29 cellular contexts compared by ENCODE assay signal in genomic region chr6:169023161-169023874, GRCh38.
"Had no signal": no experiment of that assay in that cellular context is flagged by ENCODE, and none has a peak within 500 bp of the region (broad histone marks: within the 10 kb centered on the region; RNA-seq: fewer than 3 reads in every experiment).

No MANE protein-coding gene starts in this region.

- H3K4me2 ChIP-seq: smooth muscle cell had no signal

- DNase-seq: colonic mucosa; effector memory CD4-positive, alpha-beta T cell; erythroblast; foreskin melanocyte; glutamatergic neuron; heart right ventricle; hippocampal formation; left cardiac atrium; left lung; mesenchymal stem cell; midbrain; naive thymus-derived CD4-positive, alpha-beta T cell; nephron progenitor cell; nucleus accumbens; pancreas; stimulated activated CD4-positive, alpha-beta T cell treated with anti-CD3 and anti-CD28 coated beads, Interleukin-12 subunit alpha, Interleukin-12 subunit beta, amount 100 ng/mL, for 4 hours; stimulated activated CD4-positive, alpha-beta T cell treated with anti-CD3 and anti-CD28 coated beads, Interleukin-1b, Interleukin-23, amount 100 ng/mL, for 48 hours; stimulated activated CD4-positive, alpha-beta T cell treated with anti-CD3 and anti-CD28 coated beads, Interleukin-4, amount 100 ng/mL, for 1 hour; stimulated activated CD8-positive, alpha-beta memory T cell treated with anti-CD3 and anti-CD28 coated beads, Interleukin-4, amount 100 ng/mL, for 48 hours; stimulated activated naive CD4-positive, alpha-beta T cell; stimulated activated naive CD8-positive, alpha-beta T cell treated with anti-CD3 and anti-CD28 coated beads, Interleukin-15, amount 100 ng/mL, for 72 hours; transverse colon had no signal

- H3K9me3 Mint-ChIP-seq: stimulated activated naive CD8-positive, alpha-beta T cell treated with anti-CD3 and anti-CD28 coated beads, Interleukin-15, amount 100 ng/mL, for 72 hours had no signal

- H3K36me3 Mint-ChIP-seq: naive thymus-derived CD4-positive, alpha-beta T cell had no signal

- H3K36me3 ChIP-seq: colonic mucosa, heart right ventricle, left lung, pancreas, right atrium auricular region, suprapubic skin, transverse colon had no signal

- H3K27me3 ChIP-seq: colonic mucosa, left lung, pancreas, right atrium auricular region, suprapubic skin, transverse colon had no signal

- H3K4me1 ChIP-seq: colonic mucosa, heart right ventricle, left lung, pancreas, right atrium auricular region, suprapubic skin, transverse colon had no signal

- H3K4me1 Mint-ChIP-seq: naive thymus-derived CD4-positive, alpha-beta T cell; stimulated activated naive CD8-positive, alpha-beta T cell treated with anti-CD3 and anti-CD28 coated beads, Interleukin-15, amount 100 ng/mL, for 72 hours had no signal

- FAIRE-seq: islet of Langerhans, pancreas had no signal

- H3K27ac ChIP-seq: colonic mucosa, heart right ventricle, left lung, pancreas, right atrium auricular region, suprapubic skin had no signal

- ATAC-seq: heart right ventricle; left cardiac atrium; left lung; naive thymus-derived CD4-positive, alpha-beta T cell; pancreas; sciatic nerve had no signal

- H3K4me3 Mint-ChIP-seq: dendritic cell treated with granulocyte-macrophage colony-stimulating factor and Interleukin-4, amounts not matched to agents 40 ng/mL and 50 ng/mL, for 4 days; naive thymus-derived CD4-positive, alpha-beta T cell; nephron progenitor cell; stimulated activated naive CD8-positive, alpha-beta T cell treated with anti-CD3 and anti-CD28 coated beads, Interleukin-15, amount 100 ng/mL, for 72 hours had no signal

- H3K4me3 ChIP-seq: colonic mucosa, heart right ventricle, left lung, pancreas, right atrium auricular region, smooth muscle cell, suprapubic skin, transverse colon had no signal

- H3K27ac Mint-ChIP-seq: dendritic cell treated with granulocyte-macrophage colony-stimulating factor and Interleukin-4, amounts not matched to agents 40 ng/mL and 50 ng/mL, for 4 days; naive thymus-derived CD4-positive, alpha-beta T cell; nephron progenitor cell; progenitor cell of endocrine pancreas; stimulated activated naive CD8-positive, alpha-beta T cell treated with anti-CD3 and anti-CD28 coated beads, Interleukin-15, amount 100 ng/mL, for 72 hours had no signal

- H3K9me3 ChIP-seq: colonic mucosa, pancreas, right atrium auricular region, suprapubic skin, transverse colon had no signal

- H3K27me3 Mint-ChIP-seq: dendritic cell treated with granulocyte-macrophage colony-stimulating factor and Interleukin-4, amounts not matched to agents 40 ng/mL and 50 ng/mL, for 4 days; stimulated activated naive CD8-positive, alpha-beta T cell treated with anti-CD3 and anti-CD28 coated beads, Interleukin-15, amount 100 ng/mL, for 72 hours had no signal
